ENCODE assay signal across 8 cellular contexts in genomic region chr10:94279835-94280709, GRCh38.
DNase-seq lines count a peak whose midpoint lies in the region; ATAC-seq and TF ChIP-seq lines count a peak whose summit lies in the region.

No MANE protein-coding gene starts in this region.

- TF ChIP-seq CTCF in C4-2B (conservative IDR thresholded peaks at IDR 0.05) = peak; percentile 85
- TF ChIP-seq CTCF in heart left ventricle (IDR thresholded peaks at IDR 0.05) = peak; percentile 74 to 94 (median 88)
- peak; percentile 21 to 81 (median 66) for TF ChIP-seq CTCF in sigmoid colon (IDR thresholded peaks at IDR 0.05)

- H3K36me3 ChIP-seq in SJSA1 (peaks cover 35% of the 10 kb centered on the region), heart left ventricle (peaks cover 0 to 61% (median 6%) of the 10 kb centered on the region in 9 donors), sigmoid colon (peaks cover 0 to 11% (median 0%) of the 10 kb centered on the region in 4 donors)

- ATAC-seq in GM19035 (IDR thresholded peaks at IDR 0.05; ENCODE audit: unreplicated experiment) (peak; percentile 88), heart left ventricle (peak; percentile 59 to 76 (median 72))

- H3K27me3 ChIP-seq in SJSA1 (replicated peaks) (no peaks in the 10 kb centered on the region), heart left ventricle (no peaks in the 10 kb centered on the region), sigmoid colon (no peaks in the 10 kb centered on the region)

- H3K4me3 ChIP-seq in SJSA1 = no peak overlapping the region
- no peak overlapping the region for H3K4me3 ChIP-seq in heart left ventricle
- H3K4me3 ChIP-seq in sigmoid colon = no peak overlapping the region

- WGBS in heart left ventricle, 4 donors = 46 to 54% (median 52%) methylated on average over 14 of the region's 14 CpGs
- 50 to 57% methylated on average over 14 of the region's 14 CpGs for WGBS in sigmoid colon, 2 donors

- intact Hi-C loops in heart left ventricle (cut with DNase I) = loop anchor here in 7 of 10 donors (1.0 to 10.0 kb wide), 6 partner anchors 37 to 203 kb away; no protein-coding TSS in a partner anchor
- intact Hi-C loops in sigmoid colon (cut with DNase I) = loop anchor here (5.0 kb wide), 2 partner anchors 37 to 162 kb away; no protein-coding TSS in a partner anchor

- TF ChIP-seq EP300 in sigmoid colon (IDR thresholded peaks at IDR 0.05) = no peak

- no peak overlapping the region for H3K27ac ChIP-seq in C4-2B
- H3K27ac ChIP-seq in SJSA1 = no peak overlapping the region
- H3K27ac ChIP-seq in heart left ventricle = no peak overlapping the region
- H3K27ac ChIP-seq in sigmoid colon = peak overlapping the region in 2 of 4 donors; percentile 8 to 28

- H3K9me3 ChIP-seq in SJSA1 (replicated peaks) = no peaks in the 10 kb centered on the region
- H3K9me3 ChIP-seq in heart left ventricle = no peaks in the 10 kb centered on the region
- no peaks in the 10 kb centered on the region for H3K9me3 ChIP-seq in sigmoid colon

- H3K4me1 ChIP-seq in SJSA1 (replicated peaks) (peaks cover 33% of the 10 kb centered on the region), heart left ventricle (peaks cover 0 to 22% (median 7%) of the 10 kb centered on the region in 12 donors), sigmoid colon (peaks cover 0 to 19% (median 6%) of the 10 kb centered on the region in 4 donors)

- peak; percentile 61 for DNase-seq in HK-2 (ENCODE audit: unreplicated experiment)
- DNase-seq in SJSA1 (ENCODE audit: low read depth in 1 of 2, low spot score in 2 of 2) = peak; percentile 55 to 56
- peak in 3 of 4 experiments; percentile 13 to 34 (median 27) for DNase-seq in activated naive CD4-positive, alpha-beta T cell (lab: John Stamatoyannopoulos, UW)
- peak in 4 of 5 donors; percentile 36 to 74 (median 54) for DNase-seq in heart left ventricle
- no peak for DNase-seq in sigmoid colon
- no peak for DNase-seq in NCI-H1930 (lab: John Stamatoyannopoulos, UW)

- TF ChIP-seq POLR2A in heart left ventricle (IDR thresholded peaks at IDR 0.05) = no peak
- no peak for TF ChIP-seq POLR2A in sigmoid colon (IDR thresholded peaks at IDR 0.05)

Comparison
In these comparisons a context has a peak if more than half of its experiments do, and no peak if none do; other contexts are left out.
1. DNase-seq: peak in HK-2 (single experiment), SJSA1 (2 of 2), activated naive CD4-positive, alpha-beta T cell (3 of 4) and heart left ventricle (4 of 5); none in sigmoid colon (single experiment) and NCI-H1930 (0 of 2).
2. Peak in every context shown above with its lines, with median percentiles within 50 percentile points of each other: CTCF ChIP-seq.